ENCODE assay signal across 13 cellular contexts in the genomic region with DNA sequence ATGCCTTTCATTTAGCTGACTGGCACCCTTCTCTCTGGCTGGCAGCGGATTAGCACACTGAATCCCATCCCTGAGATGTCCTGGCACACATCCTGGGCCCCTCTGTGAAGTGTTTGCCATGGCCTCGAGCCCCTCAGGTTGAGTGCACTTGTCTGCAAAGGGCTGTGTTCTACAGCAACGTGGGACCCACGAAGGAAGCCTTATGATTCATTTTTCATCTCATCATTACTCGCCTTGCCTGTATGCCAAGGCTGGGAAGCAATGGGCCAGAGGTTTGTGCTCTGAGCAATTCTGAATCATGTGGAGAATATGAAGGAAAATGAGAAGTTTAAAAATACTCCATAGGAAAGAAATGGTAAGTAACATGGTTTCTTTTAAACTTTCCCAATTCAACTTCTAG.
A peak's percentile ranks its signal among the peaks of the same experiment; 100 is the strongest.
DNase-seq lines count a peak whose midpoint lies in the region; ATAC-seq, FAIRE-seq and TF ChIP-seq lines count a peak whose summit lies in the region.
"Had no signal": no experiment of that assay in that cellular context is flagged by ENCODE, and none has a peak within 500 bp of the region (broad histone marks: within the 10 kb centered on the region; RNA-seq: fewer than 3 reads in every experiment).

No MANE protein-coding gene starts in this region.

- no peak overlapping the region for H3K9ac ChIP-seq in adipocyte (ENCODE audit: low read length)

- H3K27me3 ChIP-seq in adipocyte (replicated peaks; ENCODE audit: control insufficient read depth, insufficient read depth, low read length) (no peaks in the 10 kb centered on the region), gastroesophageal sphincter (no peaks in the 10 kb centered on the region)
- H3K27me3 ChIP-seq: right atrium auricular region had no signal

- FAIRE-seq in frontal cortex (lab: Jason Lieb, UNC) = no peak

- 32 to 46% methylated on average over 3 to 5 of the region's 5 CpGs for WGBS in gastroesophageal sphincter (ENCODE audit: low coverage in 1 of 2), 2 donors

- peak; percentile 12 for ATAC-seq in gastroesophageal sphincter

- H3K9me3 ChIP-seq in adipocyte (ENCODE audit: control insufficient read depth, low read length) = no peaks in the 10 kb centered on the region
- H3K9me3 ChIP-seq in gastroesophageal sphincter = no peaks in the 10 kb centered on the region
- H3K9me3 ChIP-seq: right atrium auricular region had no signal

- H3K36me3 ChIP-seq in adipocyte (ENCODE audit: control insufficient read depth, insufficient read depth, low read length, severe bottlenecking) (no peaks in the 10 kb centered on the region), gastroesophageal sphincter (no peaks in the 10 kb centered on the region)
- H3K36me3 ChIP-seq: right atrium auricular region had no signal

- H3K27ac ChIP-seq in gastroesophageal sphincter = no peak overlapping the region
- H3K27ac ChIP-seq: right atrium auricular region had no signal

- no peak for TF ChIP-seq POLR2A in gastroesophageal sphincter (IDR thresholded peaks at IDR 0.05)

- peaks cover 10% of the 10 kb centered on the region for H3K4me1 ChIP-seq in adipocyte (ENCODE audit: control insufficient read depth, insufficient read depth, low read length)
- peaks cover 0 to 9% (median 0%) of the 10 kb centered on the region in 3 donors for H3K4me1 ChIP-seq in gastroesophageal sphincter
- H3K4me1 ChIP-seq: right atrium auricular region had no signal

- TF ChIP-seq EP300 in gastroesophageal sphincter (IDR thresholded peaks at IDR 0.05) = no peak

- H3K4me3 ChIP-seq in adipocyte (ENCODE audit: low read length) (no peak overlapping the region), gastroesophageal sphincter (no peak overlapping the region)
- H3K4me3 ChIP-seq: right atrium auricular region had no signal

- DNase-seq in AG20443 (ENCODE audit: low spot score) = peak; percentile 81
- DNase-seq in HS-5 (ENCODE audit: low read depth) = peak; percentile 46
- DNase-seq in adipocyte (ENCODE audit: low read depth) = peak; percentile 27
- no peak for DNase-seq in frontal cortex (ENCODE audit: low spot score in 2 of 2)
- no peak for DNase-seq in effector CD8-positive, alpha-beta T cell (lab: John Stamatoyannopoulos, UW)
- DNase-seq in SHP77 treated with DMSO at 0.1 percent for 48 hours (lab: John Stamatoyannopoulos, UW) = no peak
- DNase-seq in SW 1271 (lab: John Stamatoyannopoulos, UW) = no peak
- DNase-seq: activated CD4-positive, alpha-beta memory T cell treated with anti-CD3 and anti-CD28 coated beads, Interleukin-2, amount 10 ng/mL, durations not matched to agents 7 days and 5 days; activated gamma-delta T cell treated with Interleukin-2 at 50 U/mL for 16 hours; naive B cell; NCI-H1930 had no signal

- TF ChIP-seq CTCF in gastroesophageal sphincter (IDR thresholded peaks at IDR 0.05) = no peak

Comparison
In these comparisons a context has a peak if more than half of its experiments do, and no peak if none do; other contexts are left out.
1. DNase-seq: peak in AG20443 (single experiment), HS-5 (single experiment) and adipocyte (single experiment); none in frontal cortex (0 of 2), effector CD8-positive, alpha-beta T cell (single experiment), SHP77 treated with DMSO at 0.1 percent for 48 hours (single experiment) and SW 1271 (0 of 2).